ENCODE assay signal across 8 cellular contexts in genomic region chr14:104724407-104724980, GRCh38.
DNase-seq lines count a peak whose midpoint lies in the region; TF ChIP-seq lines count a peak whose summit lies in the region.

No MANE protein-coding gene starts in this region.

- TF ChIP-seq CTCF in GM10266 (IDR thresholded peaks at IDR 0.05; ENCODE audit: control insufficient read depth, insufficient read depth, low read depth, missing control alignments) = no peak

- peak; percentile 27 for DNase-seq in stimulated activated CD4-positive, alpha-beta T cell treated with anti-CD3 and anti-CD28 coated beads, Interleukin-2, amount 100 ng/mL, for 4 hours (ENCODE audit: low read depth)
- DNase-seq in stimulated activated CD4-positive, alpha-beta T cell treated with anti-CD3 and anti-CD28 coated beads, Interleukin-12 subunit alpha, Interleukin-12 subunit beta, amount 100 ng/mL, for 4 hours = no peak
- DNase-seq in activated CD8-positive, alpha-beta memory T cell treated with anti-CD3 and anti-CD28 coated beads for 24 hours = peak; percentile 69
- DNase-seq in glomerular visceral epithelial cell (ENCODE audit: extremely low spot score) = peak; percentile 39
- peak; percentile 28 for DNase-seq in pons (ENCODE audit: low spot score)
- DNase-seq in NCI-H510A treated with DMSO at 0.1 percent for 48 hours (lab: John Stamatoyannopoulos, UW) = no peak
- DNase-seq in NCI-H1105 treated with DMSO at 0.1 percent for 48 hours (lab: John Stamatoyannopoulos, UW) = no peak
- DNase-seq in GM10266 (ENCODE audit: extremely low spot score) = no peak

Comparison
In these comparisons a context has a peak if more than half of its experiments do, and no peak if none do; other contexts are left out.
1. DNase-seq: peak in stimulated activated CD4-positive, alpha-beta T cell treated with anti-CD3 and anti-CD28 coated beads, Interleukin-2, amount 100 ng/mL, for 4 hours (single experiment), activated CD8-positive, alpha-beta memory T cell treated with anti-CD3 and anti-CD28 coated beads for 24 hours (single experiment), glomerular visceral epithelial cell (single experiment) and pons (single experiment); none in stimulated activated CD4-positive, alpha-beta T cell treated with anti-CD3 and anti-CD28 coated beads, Interleukin-12 subunit alpha, Interleukin-12 subunit beta, amount 100 ng/mL, for 4 hours (single experiment), NCI-H510A treated with DMSO at 0.1 percent for 48 hours (single experiment), NCI-H1105 treated with DMSO at 0.1 percent for 48 hours (single experiment) and GM10266 (single experiment).